Comparison of ENCODE assay signal across 8 cellular contexts in the genomic region with DNA sequence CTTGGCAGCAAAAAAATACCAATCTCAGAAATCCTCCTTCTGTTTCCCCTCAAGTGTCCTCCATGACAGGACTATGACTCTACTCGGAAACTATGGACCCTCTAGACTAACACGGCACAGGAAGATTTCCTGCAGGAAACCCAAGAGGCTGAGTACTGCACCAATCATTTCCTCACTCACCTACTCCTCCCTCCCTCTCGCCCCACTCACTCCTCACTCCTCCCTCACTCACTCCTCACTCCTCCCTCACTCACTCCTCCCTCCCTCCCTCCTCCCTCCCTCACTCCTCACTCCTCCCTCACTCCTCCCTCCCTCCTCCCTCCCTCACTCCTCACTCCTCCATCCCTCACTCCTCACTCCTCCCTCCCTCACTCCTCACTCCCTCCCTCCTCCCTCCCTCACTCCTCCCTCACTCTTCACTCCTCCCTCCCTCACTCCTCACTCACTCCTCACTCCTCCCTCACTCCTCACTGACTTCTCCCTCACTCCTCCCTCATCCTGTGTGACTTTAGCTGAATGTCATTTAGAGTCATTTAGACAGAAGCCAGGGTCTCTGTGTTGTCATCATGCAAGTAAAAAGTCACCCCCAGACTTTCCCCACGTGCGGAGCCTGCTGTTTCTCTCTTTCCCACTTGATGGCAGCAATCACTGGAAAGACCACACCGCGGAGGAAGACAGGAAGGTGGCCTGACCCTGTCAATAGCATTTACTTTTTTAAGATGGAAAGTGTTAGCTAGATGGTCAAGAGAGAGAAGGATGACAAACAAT.
DNase-seq lines count a peak whose midpoint lies in the region; ATAC-seq and TF ChIP-seq lines count a peak whose summit lies in the region.

No MANE protein-coding gene starts in this region.

- H3K27me3 ChIP-seq in breast epithelium (peaks cover 0 to 4% of the 10 kb centered on the region in 2 donors), RWPE2 (ENCODE audit: insufficient read depth, poor library complexity, severe bottlenecking) (no peaks in the 10 kb centered on the region), right cardiac atrium (ENCODE audit: control insufficient read depth, insufficient read depth) (no peaks in the 10 kb centered on the region), upper lobe of right lung (no peaks in the 10 kb centered on the region)

- DNase-seq in T47D (ENCODE audit: low read depth in 1 of 2, low spot score in 1 of 2): peak; percentile 22 to 57
- no peak for DNase-seq in breast epithelium (ENCODE audit: low spot score in 2 of 2)
- DNase-seq in RWPE2 (ENCODE audit: low spot score): no peak
- DNase-seq in right cardiac atrium: peak in 1 of 3 donors; percentile 26
- no peak for DNase-seq in upper lobe of right lung
- DNase-seq in NK-92 treated with Interleukin-12 subunit alpha and Interleukin-12 subunit beta, amount 100 ng/mL, for 24 hours (lab: John Stamatoyannopoulos, UW): no peak
- DNase-seq in T-helper 9 cell: no peak
- no peak for DNase-seq in effector CD4-positive, alpha-beta T cell

- intact Hi-C loops in breast epithelium (cut with DNase I; ENCODE audit: low total_unique reads): no loop called here
- intact Hi-C loops in right cardiac atrium (cut with DNase I): loop anchor here in 2 of 4 donors (5.0 to 10.0 kb wide), 3 partner anchors 95 to 212 kb away; no protein-coding TSS in a partner anchor
- intact Hi-C loops in upper lobe of right lung (cut with DNase I): no loop called here

- TF ChIP-seq POLR2A in breast epithelium (IDR thresholded peaks at IDR 0.05): no peak

- WGBS in right cardiac atrium: 15% methylated on average over 7 of the region's 7 CpGs

- no peak overlapping the region for H3K27ac ChIP-seq in breast epithelium
- no peak overlapping the region for H3K27ac ChIP-seq in RWPE2 (ENCODE audit: poor library complexity, severe bottlenecking)
- H3K27ac ChIP-seq in right cardiac atrium (ENCODE audit: low read length): no peak overlapping the region
- no peak overlapping the region for H3K27ac ChIP-seq in upper lobe of right lung

- H3K9me3 ChIP-seq in breast epithelium: peaks cover 4 to 10% of the 10 kb centered on the region in 2 donors
- no peaks in the 10 kb centered on the region for H3K9me3 ChIP-seq in RWPE2 (ENCODE audit: severe bottlenecking)
- H3K9me3 ChIP-seq in right cardiac atrium (ENCODE audit: control insufficient read depth, low read length): no peaks in the 10 kb centered on the region
- no peaks in the 10 kb centered on the region for H3K9me3 ChIP-seq in upper lobe of right lung

- H3K36me3 ChIP-seq in breast epithelium (no peaks in the 10 kb centered on the region), RWPE2 (ENCODE audit: low read depth) (no peaks in the 10 kb centered on the region), upper lobe of right lung (no peaks in the 10 kb centered on the region)

- TF ChIP-seq CTCF in breast epithelium (IDR thresholded peaks at IDR 0.05): peak in 1 of 3 donors; percentile 42
- TF ChIP-seq CTCF in RWPE2 (IDR thresholded peaks at IDR 0.05; ENCODE audit: poor library complexity, severe bottlenecking): peak; percentile 65
- peak; percentile 13 for TF ChIP-seq CTCF in upper lobe of right lung (IDR thresholded peaks at IDR 0.05)

- H3K4me3 ChIP-seq in breast epithelium: no peak overlapping the region
- H3K4me3 ChIP-seq in RWPE2 (ENCODE audit: severe bottlenecking): no peak overlapping the region
- no peak overlapping the region for H3K4me3 ChIP-seq in right cardiac atrium (ENCODE audit: low read length)
- H3K4me3 ChIP-seq in upper lobe of right lung: no peak overlapping the region

- ATAC-seq in RWPE2 (ENCODE audit: low read depth) (peak; percentile 65; the same call in 1 of the 3 replicates), right cardiac atrium (peak; percentile 48 to 56), upper lobe of right lung (peak; percentile 37)

- in situ Hi-C loops in T47D (cut with HindIII; ENCODE audit: low pct_unique_long_range_greater_than_20kb, low sequenced_read_pairs): no loop called here

- H3K4me1 ChIP-seq in breast epithelium (no peaks in the 10 kb centered on the region), RWPE2 (ENCODE audit: insufficient read depth, poor library complexity, severe bottlenecking) (no peaks in the 10 kb centered on the region), right cardiac atrium (ENCODE audit: control insufficient read depth, insufficient read depth, low read length) (no peaks in the 10 kb centered on the region), upper lobe of right lung (no peaks in the 10 kb centered on the region)

Comparison
In these comparisons a context has a peak if more than half of its experiments do, and no peak if none do; other contexts are left out.
1. DNase-seq: peak in T47D (2 of 2); none in breast epithelium (0 of 2), RWPE2 (single experiment), upper lobe of right lung (single experiment), NK-92 treated with Interleukin-12 subunit alpha and Interleukin-12 subunit beta, amount 100 ng/mL, for 24 hours (single experiment), T-helper 9 cell (single experiment) and effector CD4-positive, alpha-beta T cell (single experiment).
2. Peak in every context shown above with its lines, with median percentiles within 50 percentile points of each other: ATAC-seq.